Comparison of ENCODE assay signal across 8 cellular contexts in genomic region chr14:99270491-99271287, GRCh38. TPM values are rescaled to one million over a fixed set of nuclear protein-coding genes. Genes with fewer than 3 reads are reported as not detected.
DNase-seq lines count a peak whose midpoint lies in the region; ATAC-seq and TF ChIP-seq lines count a peak whose summit lies in the region.

No MANE protein-coding gene starts in this region.

- H3K27ac Mint-ChIP-seq in activated naive CD8-positive, alpha-beta T cell, result peak overlapping the region; percentile 99

- no peaks in the 10 kb centered on the region for H3K27me3 Mint-ChIP-seq in activated naive CD8-positive, alpha-beta T cell

- H3K9me3 ChIP-seq in IMR-90 (ENCODE audit: control insufficient read depth, insufficient read depth, low read length) (no peaks in the 10 kb centered on the region), lung (ENCODE audit: control insufficient read depth in 2 of 2, insufficient read depth in 1 of 2, low read length in 1 of 2) (no peaks in the 10 kb centered on the region)

- TF ChIP-seq CTCF in BJ (IDR thresholded peaks at IDR 0.05; ENCODE audit: insufficient read depth, low read depth, low read length), result no peak
- no peak for TF ChIP-seq CTCF in IMR-90 (conservative IDR thresholded peaks at IDR 0.05; ENCODE audit: low read depth, low read length)
- no peak for TF ChIP-seq CTCF in lung (IDR thresholded peaks at IDR 0.05; ENCODE audit: control extremely low read depth, extremely low read depth)

- H4K91ac ChIP-seq in IMR-90 (ENCODE audit: insufficient read depth, low read depth, low read length), result no peak overlapping the region

- H3K27me3 ChIP-seq in BJ (ENCODE audit: control insufficient read depth, insufficient read depth, low read length), result peaks cover 21% of the 10 kb centered on the region
- H3K27me3 ChIP-seq in IMR-90 (ENCODE audit: control insufficient read depth, insufficient read depth, low read length), result peaks cover 65% of the 10 kb centered on the region
- peaks cover 18% of the 10 kb centered on the region for H3K27me3 ChIP-seq in lung (ENCODE audit: control insufficient read depth, insufficient read depth)

- in situ Hi-C loops in IMR-90 (cut with MboI; ENCODE audit: low sequenced_read_pairs), result no loop called here

- CTCF ChIA-PET in BJ (lab: Yijun Ruan, JAX), result no interaction called here
- CTCF ChIA-PET in IMR-90 (lab: Yijun Ruan, JAX), result no interaction called here

- H3K27ac ChIP-seq in IMR-90 (ENCODE audit: insufficient read depth, low read length) (no peak overlapping the region), lung (ENCODE audit: low read depth in 1 of 2, low read length in 1 of 2) (no peak overlapping the region)

- peak overlapping the region; percentile 63; the same call in 1 of the 2 replicates for H3K4me2 ChIP-seq in IMR-90 (ENCODE audit: low read depth, low read length)

- H3K4me3 Mint-ChIP-seq in activated naive CD8-positive, alpha-beta T cell, result peak overlapping the region; percentile 98

- H3K4me3 ChIP-seq in BJ (ENCODE audit: low read depth, low read length) (peak overlapping the region; percentile 6; the same call in 1 of the 2 replicates), IMR-90 (ENCODE audit: insufficient read depth, low read depth, low read length) (peak overlapping the region; percentile 19; the same call in 1 of the 2 replicates), lung (peak overlapping the region; percentile 27)

- no peak overlapping the region for H3K9ac ChIP-seq in IMR-90 (ENCODE audit: low read depth, low read length)

- no peak overlapping the region for H3K18ac ChIP-seq in IMR-90 (ENCODE audit: low read depth, low read length)

- no peaks in the 10 kb centered on the region for H3K9me1 ChIP-seq in IMR-90 (ENCODE audit: insufficient read depth, low read length)

- no peak overlapping the region for H3K23ac ChIP-seq in IMR-90 (ENCODE audit: low read depth, low read length)

- POLR2A ChIA-PET in BJ (lab: Charles Lee), result no interaction called here
- POLR2A ChIA-PET in IMR-90 (lab: Charles Lee; ENCODE audit: unreplicated experiment), result no interaction called here

- H3K36me3 Mint-ChIP-seq in activated naive CD8-positive, alpha-beta T cell, result peaks cover 3% of the 10 kb centered on the region

- intact Hi-C loops in IMR-90 (cut with micrococcal nuclease), result no loop called here

- H2BK120ac ChIP-seq in IMR-90 (ENCODE audit: low read depth, low read length), result no peak overlapping the region

- no peaks in the 10 kb centered on the region for H4K20me1 ChIP-seq in IMR-90 (ENCODE audit: insufficient read depth, low read length)

- H3K9me3 Mint-ChIP-seq in activated naive CD8-positive, alpha-beta T cell (ENCODE audit: low read depth), result no peaks in the 10 kb centered on the region

- H2AFZ ChIP-seq in IMR-90 (replicated peaks; ENCODE audit: low read length, poor library complexity), result peak overlapping the region; percentile 72

- H3K4me1 Mint-ChIP-seq in activated naive CD8-positive, alpha-beta T cell (ENCODE audit: low read depth), result peaks cover 45% of the 10 kb centered on the region

- no peaks in the 10 kb centered on the region for H3K79me1 ChIP-seq in IMR-90 (ENCODE audit: low read depth in 1 of 2, low read length in 2 of 2)

- no peak for TF ChIP-seq POLR2A in IMR-90 (IDR thresholded peaks at IDR 0.05; ENCODE audit: low read depth, low read length)

- H3K4ac ChIP-seq in IMR-90 (ENCODE audit: low read depth, low read length), result no peak overlapping the region

- DNase-seq in BJ (ENCODE audit: low read depth) (no peak), IMR-90 (no peak), lung (ENCODE audit: low spot score) (no peak), middle frontal gyrus (ENCODE audit: extremely low spot score, low spot score) (no peak), NOMO-1 treated with dmso at 0.1 percent for 144 hours (lab: John Stamatoyannopoulos, UW; ENCODE audit: unreplicated experiment) (no peak), NOMO-1 treated with DMSO at 0.1 percent for 48 hours (lab: John Stamatoyannopoulos, UW; ENCODE audit: unreplicated experiment) (no peak)

- H2AK9ac ChIP-seq in IMR-90 (replicated peaks; ENCODE audit: low read depth, low read length, poor library complexity), result no peak overlapping the region

- H2BK15ac ChIP-seq in IMR-90 (ENCODE audit: low read depth, low read length), result no peak overlapping the region

- no peak overlapping the region for H4K5ac ChIP-seq in IMR-90 (ENCODE audit: low read depth, low read length)

- WGBS in IMR-90 (ENCODE audit: extremely low coverage in 2 of 2, insufficient read length in 1 of 2), 2 experiments, result 2% methylated on average over 29 of the region's 84 CpGs; no CpG with 5 or more reads in 1 of the 2 experiments
- WGBS in lung, 2 donors, result 1 to 2% methylated on average over 73 to 84 of the region's 84 CpGs

- H2BK5ac ChIP-seq in IMR-90 (ENCODE audit: low read depth, low read length, poor library complexity, severe bottlenecking), result no peak overlapping the region

- no peak for TF ChIP-seq RAD21 in IMR-90 (IDR thresholded peaks at IDR 0.05; ENCODE audit: low read length)

- no peak overlapping the region for H2BK20ac ChIP-seq in IMR-90 (ENCODE audit: low read depth, low read length)

- H3K14ac ChIP-seq in IMR-90 (replicated peaks; ENCODE audit: low read depth, low read length), result no peak overlapping the region

- no peak overlapping the region for H3K56ac ChIP-seq in IMR-90 (ENCODE audit: extremely low read depth, insufficient read depth, low read length)

- ATAC-seq in IMR-90 (ENCODE audit: low read depth) (no peak), lung (ENCODE audit: insufficient read depth, low FRiP score) (no peak), GM19455 (IDR thresholded peaks at IDR 0.05; ENCODE audit: unreplicated experiment) (no peak)

- BruUV-seq in IMR-90 (replicated peaks; lab: Mats Ljungman, UMichigan), result no TSS peak

- no peaks in the 10 kb centered on the region for H3K36me3 ChIP-seq in BJ (ENCODE audit: control insufficient read depth, insufficient read depth, low read length)
- H3K36me3 ChIP-seq in IMR-90 (ENCODE audit: control insufficient read depth, insufficient read depth, low read length), result no peaks in the 10 kb centered on the region
- H3K36me3 ChIP-seq in lung (ENCODE audit: control insufficient read depth in 2 of 2, insufficient read depth in 2 of 2, low read length in 2 of 2), result no peaks in the 10 kb centered on the region

- no peak overlapping the region for H2AK5ac ChIP-seq in IMR-90 (ENCODE audit: low read depth, low read length)

- H4K8ac ChIP-seq in IMR-90 (ENCODE audit: low read depth in 2 of 2, low read length in 2 of 2), result no peak overlapping the region

- H3K4me1 ChIP-seq in IMR-90 (ENCODE audit: control insufficient read depth, insufficient read depth, low read length) (peaks cover 1% of the 10 kb centered on the region; the same call in 1 of the 2 replicates), lung (ENCODE audit: control insufficient read depth in 2 of 2, insufficient read depth in 2 of 2, low read length in 2 of 2) (peaks cover 15 to 21% of the 10 kb centered on the region in 2 donors)

- dilution Hi-C loops in IMR-90 (cut with HindIII; ENCODE audit: low sequenced_read_pairs, unreplicated experiment), result no loop called here

TF ChIP-seq in IMR-90, 13 proteins besides CTCF, POLR2A, EP300 and RAD21:
- TF ChIP-seq RCOR1 (IDR thresholded peaks at IDR 0.05; ENCODE audit: insufficient replicate concordance, low read length) (no peak), MXI1 (IDR thresholded peaks at IDR 0.05; ENCODE audit: borderline replicate concordance, low read depth, low read length) (no peak), CEBPB (IDR thresholded peaks at IDR 0.05; ENCODE audit: low read depth, low read length) (no peak), BHLHE40 (IDR thresholded peaks at IDR 0.05; ENCODE audit: low read depth, low read length) (no peak), SMC3 (IDR thresholded peaks at IDR 0.05; ENCODE audit: low read depth, low read length) (no peak), MAFK (IDR thresholded peaks at IDR 0.05; ENCODE audit: low read depth, low read length) (no peak), RFX5 (IDR thresholded peaks at IDR 0.05; ENCODE audit: low read depth, low read length) (no peak), NFE2L2 (IDR thresholded peaks at IDR 0.05; ENCODE audit: low read depth, low read length) (no peak), ELK1 (IDR thresholded peaks at IDR 0.05; ENCODE audit: borderline replicate concordance, low read depth, low read length) (no peak), MAZ (IDR thresholded peaks at IDR 0.05; ENCODE audit: borderline replicate concordance, low read depth, low read length) (no peak)

RNA-seq across cellular contexts. Expression of gene BCL11B, which starts 1.3 kb away (rescaled TPM):
- polyA plus RNA-seq in BJ (2011; rRNA removed) (not detected in 2 replicates), IMR-90 (2012; rRNA removed) (not detected in 2 replicates), lung (under 1 TPM; 0.20 to 0.29 TPM)
- not detected in 2 replicates for polyA minus RNA-seq in BJ (2011; rRNA and poly(A)+ RNA removed)
- total RNA-seq in IMR-90 (2012; rRNA removed) (under 0.01 TPM in 2 replicates), lung (1 to 10 TPM; 1.0 to 2.3 TPM)
- under 0.01 and 0.01 TPM in 2 replicates for polyA plus RNA-seq in IMR-90 (2012; cell fraction: cytosol; rRNA removed)
- not detected in 2 replicates for polyA plus RNA-seq in IMR-90 (2012; cell fraction: nucleus; rRNA removed; ENCODE audit: low replicate concordance)
